ENCODE assay signal across 11 cellular contexts in genomic region chr6:16602035-16602434, GRCh38.
DNase-seq lines count a peak whose midpoint lies in the region; ATAC-seq and TF ChIP-seq lines count a peak whose summit lies in the region.
"Had no signal": no experiment of that assay in that cellular context is flagged by ENCODE, and none has a peak within 500 bp of the region (broad histone marks: within the 10 kb centered on the region; RNA-seq: fewer than 3 reads in every experiment).

No MANE protein-coding gene starts in this region.

- no peaks in the 10 kb centered on the region for H3K9me3 Mint-ChIP-seq in stimulated activated effector memory CD8-positive, alpha-beta T cell treated with anti-CD3 and anti-CD28 coated beads, Interleukin-12 subunit alpha, Interleukin-12 subunit beta, amount 100 ng/mL, for 72 hours
- no peaks in the 10 kb centered on the region for H3K9me3 Mint-ChIP-seq in WTC11

- H3K27ac Mint-ChIP-seq in stimulated activated effector memory CD8-positive, alpha-beta T cell treated with anti-CD3 and anti-CD28 coated beads, Interleukin-12 subunit alpha, Interleukin-12 subunit beta, amount 100 ng/mL, for 72 hours = no peak overlapping the region
- H3K27ac Mint-ChIP-seq in WTC11 = no peak overlapping the region

- peak; percentile 46 for DNase-seq in activated T-cell treated with anti-CD3 and anti-CD28 coated beads for 48 hours (ENCODE audit: low read depth)
- no peak for DNase-seq in activated T-cell treated with anti-CD3 and anti-CD28 coated beads, Interleukin-2, amount 50 U/mL, for 1 hour
- peak in 1 of 2 donors; percentile 71 for DNase-seq in stimulated activated effector memory CD8-positive, alpha-beta T cell treated with anti-CD3 and anti-CD28 coated beads, Interleukin-12 subunit alpha, Interleukin-12 subunit beta, amount 100 ng/mL, for 72 hours (ENCODE audit: low spot score in 2 of 2)
- DNase-seq in mesenteric fat pad (ENCODE audit: low spot score) = no peak
- no peak for DNase-seq in WTC11 (ENCODE audit: low spot score)
- DNase-seq in GOT3 (lab: John Stamatoyannopoulos, UW) = no peak
- DNase-seq: adrenal gland, small intestine had no signal

- H3K4me3 Mint-ChIP-seq in stimulated activated effector memory CD8-positive, alpha-beta T cell treated with anti-CD3 and anti-CD28 coated beads, Interleukin-12 subunit alpha, Interleukin-12 subunit beta, amount 100 ng/mL, for 72 hours = peak overlapping the region; percentile 15
- H3K4me3 Mint-ChIP-seq in WTC11 = no peak overlapping the region

- peaks cover 41% of the 10 kb centered on the region for H3K36me3 Mint-ChIP-seq in stimulated activated effector memory CD8-positive, alpha-beta T cell treated with anti-CD3 and anti-CD28 coated beads, Interleukin-12 subunit alpha, Interleukin-12 subunit beta, amount 100 ng/mL, for 72 hours
- no peaks in the 10 kb centered on the region for H3K36me3 Mint-ChIP-seq in WTC11

- peak; percentile 81 for ATAC-seq in HG02571 (IDR thresholded peaks at IDR 0.05; ENCODE audit: unreplicated experiment)
- peak; percentile 91 for ATAC-seq in HG03558 (IDR thresholded peaks at IDR 0.05; ENCODE audit: extremely low read depth, unreplicated experiment)
- peak; percentile 99 for ATAC-seq in stimulated activated effector memory CD8-positive, alpha-beta T cell treated with anti-CD3 and anti-CD28 coated beads, Interleukin-12 subunit alpha, Interleukin-12 subunit beta, amount 100 ng/mL, for 72 hours
- ATAC-seq in WTC11 = no peak
- ATAC-seq: Right ventricle myocardium inferior had no signal

- CTCF ChIA-PET in WTC11 (lab: Charles Lee) = no interaction called here

- no peaks in the 10 kb centered on the region for H3K27me3 Mint-ChIP-seq in WTC11 (ENCODE audit: low read depth)

- H3K4me1 Mint-ChIP-seq in stimulated activated effector memory CD8-positive, alpha-beta T cell treated with anti-CD3 and anti-CD28 coated beads, Interleukin-12 subunit alpha, Interleukin-12 subunit beta, amount 100 ng/mL, for 72 hours = peaks cover 34% of the 10 kb centered on the region
- H3K4me1 Mint-ChIP-seq in WTC11 = peaks cover 9% of the 10 kb centered on the region

- no peak for TF ChIP-seq CTCF in WTC11 (IDR thresholded peaks at IDR 0.05)

- POLR2A ChIA-PET in WTC11 (lab: Charles Lee) = no interaction called here

TF ChIP-seq in WTC11, 78 proteins besides CTCF, POLR2A, EP300 and RAD21:
- TF ChIP-seq GRHL2 (CRISPR knock-in tag; IDR thresholded peaks at IDR 0.05; ENCODE audit: insufficient replicate concordance, severe bottlenecking) (no peak), ZNF121 (CRISPR knock-in tag; IDR thresholded peaks at IDR 0.05) (no peak), TEAD1 (CRISPR knock-in tag; IDR thresholded peaks at IDR 0.05) (no peak), ZNF281 (CRISPR knock-in tag; IDR thresholded peaks at IDR 0.05) (no peak), ZNF219 (CRISPR knock-in tag; IDR thresholded peaks at IDR 0.05; ENCODE audit: borderline replicate concordance) (no peak), ZMAT4 (CRISPR knock-in tag; IDR thresholded peaks at IDR 0.05) (no peak), NR3C1 (CRISPR knock-in tag; conservative IDR thresholded peaks at IDR 0.05; ENCODE audit: low read depth) (no peak), IRF1 (CRISPR knock-in tag; IDR thresholded peaks at IDR 0.05) (no peak), ZNF232 (CRISPR knock-in tag; IDR thresholded peaks at IDR 0.05) (no peak), ZNF416 (CRISPR knock-in tag; IDR thresholded peaks at IDR 0.05) (no peak)
